ENCODE assay signal across 1 cellular context in genomic region chr22:17114173-17114957, GRCh38.
TF ChIP-seq lines count a peak whose summit lies in the region.

No MANE protein-coding gene starts in this region.

TF ChIP-seq in GM23338, 12 proteins besides CTCF, POLR2A, EP300 and RAD21:
- no peak for TF ChIP-seq JUNB (IDR thresholded peaks at IDR 0.05; ENCODE audit: unreplicated experiment)
- no peak for TF ChIP-seq ETS1 (IDR thresholded peaks at IDR 0.05)
- no peak for TF ChIP-seq REST (IDR thresholded peaks at IDR 0.05; ENCODE audit: unreplicated experiment)
- TF ChIP-seq NANOG (IDR thresholded peaks at IDR 0.05; ENCODE audit: borderline replicate concordance), result no peak
- TF ChIP-seq ZNF114 (CRISPR knock-in tag; IDR thresholded peaks at IDR 0.05), result no peak
- TF ChIP-seq EZH2 (IDR thresholded peaks at IDR 0.05; ENCODE audit: low read depth, unreplicated experiment), result no peak
- TF ChIP-seq ZNF331 (CRISPR knock-in tag; IDR thresholded peaks at IDR 0.05; ENCODE audit: low read depth), result no peak
- TF ChIP-seq EZH2phosphoT487 (IDR thresholded peaks at IDR 0.05; ENCODE audit: unreplicated experiment), result no peak
- TF ChIP-seq CREB1 (CRISPR knock-in tag; IDR thresholded peaks at IDR 0.05; ENCODE audit: low read depth), result no peak
- TF ChIP-seq STAT1 (IDR thresholded peaks at IDR 0.05; ENCODE audit: unreplicated experiment), result no peak
